Comparison of ENCODE assay signal across 8 cellular contexts in the genomic region with DNA sequence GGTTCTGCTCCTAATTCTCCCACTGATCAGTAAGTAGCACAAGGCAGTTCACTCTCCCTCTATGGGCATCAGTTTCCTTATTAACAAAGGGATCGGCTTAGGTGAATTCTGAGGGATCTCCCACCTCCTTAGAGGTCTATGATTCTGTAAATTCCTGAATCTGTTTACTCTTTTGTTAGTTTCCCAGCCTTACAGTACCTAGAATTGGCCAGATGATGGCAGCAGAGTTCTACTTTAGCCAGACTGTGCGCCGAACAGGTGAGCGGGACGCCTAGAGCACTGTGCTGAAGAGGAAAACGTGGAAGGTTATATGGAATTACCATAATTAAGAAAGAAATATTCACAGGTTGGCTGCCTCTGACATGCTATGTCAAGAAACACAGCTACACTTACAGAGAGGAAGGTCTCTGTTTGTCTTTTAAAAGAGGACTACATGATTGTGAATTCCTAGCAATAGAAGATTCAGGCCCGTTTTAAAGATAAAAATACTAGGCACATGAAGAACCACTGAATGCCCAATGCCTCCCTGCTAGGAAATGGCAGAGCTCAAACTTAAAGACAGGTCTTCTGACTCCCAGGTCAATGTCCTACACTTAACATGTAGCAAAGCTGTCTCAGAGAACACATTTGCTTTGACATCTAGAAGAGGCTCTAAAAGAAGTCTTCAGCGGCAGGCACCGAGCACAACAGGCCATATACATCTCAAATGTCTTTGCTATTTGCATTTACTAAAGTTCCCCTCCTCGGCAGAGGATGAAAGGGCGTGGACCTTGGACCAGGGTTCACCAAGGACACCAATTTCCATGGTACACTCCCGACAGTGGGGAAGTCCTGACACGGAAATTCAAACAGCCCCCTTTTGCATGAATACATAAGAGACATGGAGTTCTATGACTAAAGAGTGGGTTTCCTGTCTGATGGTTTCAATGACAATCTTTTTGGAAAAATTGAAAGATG.
DNase-seq lines count a peak whose midpoint lies in the region; ATAC-seq and TF ChIP-seq lines count a peak whose summit lies in the region.

No MANE protein-coding gene starts in this region.

- H3K4me1 Mint-ChIP-seq in activated T-helper 17 cell treated with anti-CD3 and anti-CD28 coated beads, Interleukin-2, amount 50 U/mL, for 72 hours = peaks cover 4% of the 10 kb centered on the region
- no peaks in the 10 kb centered on the region for H3K4me1 Mint-ChIP-seq in progenitor cell of endocrine pancreas (ENCODE audit: low read depth)

- no peak overlapping the region for H3K27ac Mint-ChIP-seq in activated T-helper 17 cell treated with anti-CD3 and anti-CD28 coated beads, Interleukin-2, amount 50 U/mL, for 72 hours
- H3K27ac Mint-ChIP-seq in progenitor cell of endocrine pancreas = no peak overlapping the region

- ATAC-seq in GM21576 (IDR thresholded peaks at IDR 0.05; ENCODE audit: unreplicated experiment) (peak; percentile 96), Right ventricle myocardium inferior (peak; percentile 74)
- peak; percentile 64 for ATAC-seq in activated T-helper 17 cell treated with anti-CD3 and anti-CD28 coated beads, Interleukin-2, amount 50 U/mL, for 72 hours (replicated peaks)

- H3K4me3 Mint-ChIP-seq in activated T-helper 17 cell treated with anti-CD3 and anti-CD28 coated beads, Interleukin-2, amount 50 U/mL, for 72 hours = no peak overlapping the region
- no peak overlapping the region for H3K4me3 Mint-ChIP-seq in progenitor cell of endocrine pancreas (ENCODE audit: low read depth)

- H3K27me3 ChIP-seq in OCI-LY1 (ENCODE audit: insufficient read depth, low read length) = no peaks in the 10 kb centered on the region

- no peaks in the 10 kb centered on the region for H4K20me1 ChIP-seq in OCI-LY1 (ENCODE audit: insufficient read depth, low read length)

- no peaks in the 10 kb centered on the region for H3K9me3 Mint-ChIP-seq in activated T-helper 17 cell treated with anti-CD3 and anti-CD28 coated beads, Interleukin-2, amount 50 U/mL, for 72 hours
- H3K9me3 Mint-ChIP-seq in progenitor cell of endocrine pancreas (ENCODE audit: low read depth) = no peaks in the 10 kb centered on the region

- no peak overlapping the region for H3K27ac ChIP-seq in OCI-LY1 (ENCODE audit: low read depth, low read length, poor library complexity, severe bottlenecking)

- no peaks in the 10 kb centered on the region for H3K36me3 ChIP-seq in OCI-LY1 (ENCODE audit: insufficient read depth, low read length)

- no peak overlapping the region for H3K9ac ChIP-seq in OCI-LY1 (ENCODE audit: low read length)

- H3K9me3 ChIP-seq in OCI-LY1 (ENCODE audit: low read length) = no peaks in the 10 kb centered on the region

- no peaks in the 10 kb centered on the region for H3K79me2 ChIP-seq in OCI-LY1 (ENCODE audit: insufficient read depth, low read length)

- intact Hi-C loops in Right ventricle myocardium inferior (cut with DNase I) = loop anchor here (1.0 to 10.0 kb wide), 3 partner anchors 100 to 1107 kb away; no protein-coding TSS in a partner anchor

- DNase-seq in G401 (ENCODE audit: low spot score) (peak; percentile 86), HUDEP-2 (lab: John Stamatoyannopoulos, UW; ENCODE audit: unreplicated experiment in 76 of 76) (peak in 44 of 76 experiments; percentile 0 to 52 (median 14)), Right ventricle myocardium inferior (ENCODE audit: missing footprints) (no peak), progenitor cell of endocrine pancreas (ENCODE audit: low spot score, unreplicated experiment) (peak; percentile 54), MV-4-11 (lab: John Stamatoyannopoulos, UW) (no peak)

- H3K4me1 ChIP-seq in OCI-LY1 (ENCODE audit: insufficient read depth, low read length, severe bottlenecking) = no peaks in the 10 kb centered on the region

- H2AFZ ChIP-seq in OCI-LY1 (ENCODE audit: low read length) = no peak overlapping the region

- H3K36me3 Mint-ChIP-seq in activated T-helper 17 cell treated with anti-CD3 and anti-CD28 coated beads, Interleukin-2, amount 50 U/mL, for 72 hours (ENCODE audit: low read depth) = no peaks in the 10 kb centered on the region
- H3K36me3 Mint-ChIP-seq in progenitor cell of endocrine pancreas (ENCODE audit: insufficient read depth) = no peaks in the 10 kb centered on the region

- TF ChIP-seq CTCF in OCI-LY1 (IDR thresholded peaks at IDR 0.05; ENCODE audit: low read length) = peak; percentile 98
- peak; percentile 95 for TF ChIP-seq CTCF in progenitor cell of endocrine pancreas (IDR thresholded peaks at IDR 0.05; ENCODE audit: unreplicated experiment)

- H3K27me3 Mint-ChIP-seq in activated T-helper 17 cell treated with anti-CD3 and anti-CD28 coated beads, Interleukin-2, amount 50 U/mL, for 72 hours = peaks cover 35% of the 10 kb centered on the region
- H3K27me3 Mint-ChIP-seq in progenitor cell of endocrine pancreas = peaks cover 18% of the 10 kb centered on the region

- H3K4me2 ChIP-seq in OCI-LY1 (ENCODE audit: low read length) = no peak overlapping the region

- H3F3A ChIP-seq in OCI-LY1 (ENCODE audit: insufficient read depth, low read length) = no peaks in the 10 kb centered on the region

- no peaks in the 10 kb centered on the region for H3K9me2 ChIP-seq in OCI-LY1 (ENCODE audit: low read depth, low read length)

- in situ Hi-C loops in G401 (cut with HindIII; ENCODE audit: low sequenced_read_pairs) = no loop called here

- no peak overlapping the region for H3K4me3 ChIP-seq in OCI-LY1 (ENCODE audit: low read depth, low read length, poor library complexity, severe bottlenecking)

Comparison
In these comparisons a context has a peak if more than half of its experiments do, and no peak if none do; other contexts are left out.
1. DNase-seq: peak in G401 (single experiment), HUDEP-2 (44 of 76) and progenitor cell of endocrine pancreas (single experiment); none in Right ventricle myocardium inferior (single experiment) and MV-4-11 (single experiment).
2. Peak in every context shown above with its lines, with median percentiles within 50 percentile points of each other: ATAC-seq.